In the genomic region with DNA sequence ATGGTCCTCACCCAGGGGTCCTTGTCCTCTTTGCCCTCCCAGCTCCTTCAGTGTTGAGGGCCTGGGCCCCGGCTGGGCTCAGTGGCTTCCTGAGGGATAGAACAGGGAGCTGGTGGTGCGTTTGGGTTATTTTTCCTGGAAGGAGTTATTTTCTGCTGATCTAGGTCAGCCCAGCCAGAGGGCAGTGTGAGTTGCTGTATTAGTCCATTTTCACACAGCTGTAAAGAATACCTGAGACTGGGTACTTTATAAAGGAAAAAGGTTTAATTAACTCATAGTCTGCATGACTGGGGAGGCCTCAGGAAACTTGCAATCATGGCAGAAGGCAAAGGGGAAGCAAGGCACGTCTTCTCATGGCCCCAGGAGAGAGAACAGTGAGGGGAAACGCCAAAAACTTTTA, we compare ENCODE assay signal across 16 cellular contexts.
"Had no signal": no experiment of that assay in that cellular context is flagged by ENCODE, and none has a peak within 500 bp of the region (broad histone marks: within the 10 kb centered on the region; RNA-seq: fewer than 3 reads in every experiment).

No MANE protein-coding gene starts in this region.

- H3K4me1 ChIP-seq: breast epithelium, esophagus squamous epithelium, sigmoid colon, tibial nerve, uterus had no signal

- H3K27ac Mint-ChIP-seq: nephron progenitor cell; stimulated activated memory B cell treated with anti-CD40 and anti-IgM and Interleukin-4, amounts not matched to agents 10 μg/mL and 1 μg/mL and 100 μg/mL, for 72 hours; T-cell had no signal

- H3K4me3 Mint-ChIP-seq: nephron progenitor cell; stimulated activated memory B cell treated with anti-CD40 and anti-IgM and Interleukin-4, amounts not matched to agents 10 μg/mL and 1 μg/mL and 100 μg/mL, for 72 hours; T-cell had no signal

- ATAC-seq: stimulated activated memory B cell treated with anti-CD40 and anti-IgM and Interleukin-4, amounts not matched to agents 10 μg/mL and 1 μg/mL and 100 μg/mL, for 72 hours; T-cell had no signal

- H3K36me3 ChIP-seq: breast epithelium, esophagus squamous epithelium, sigmoid colon, tibial nerve, uterus had no signal

- H3K4me3 ChIP-seq: breast epithelium, dorsolateral prefrontal cortex, esophagus squamous epithelium, sigmoid colon, tibial nerve, uterus had no signal

- H3K9me3 ChIP-seq: breast epithelium, esophagus squamous epithelium, sigmoid colon, tibial nerve, uterus had no signal

- H3K27me3 ChIP-seq: breast epithelium, uterus had no signal

- H3K9me3 Mint-ChIP-seq: nephron progenitor cell; stimulated activated memory B cell treated with anti-CD40 and anti-IgM and Interleukin-4, amounts not matched to agents 10 μg/mL and 1 μg/mL and 100 μg/mL, for 72 hours; T-cell had no signal

- DNase-seq: activated CD4-positive, alpha-beta T cell treated with anti-CD3 and anti-CD28 coated beads, Interleukin-2, amount 50 U/mL, for 4 hours; activated CD4-positive, CD25-positive, alpha-beta regulatory T cell treated with anti-CD3 and anti-CD28 coated beads, Interleukin-2, amount 50 U/mL, for 72 hours; activated naive CD4-positive, alpha-beta T cell; activated T-cell treated with anti-CD3 and anti-CD28 coated beads for 4 hours; anterior cingulate cortex; dorsolateral prefrontal cortex; esophagus squamous epithelium; glutamatergic neuron; nephron progenitor cell; sigmoid colon; T-cell; T-helper 9 cell; uterus had no signal

- H3K36me3 Mint-ChIP-seq: stimulated activated memory B cell treated with anti-CD40 and anti-IgM and Interleukin-4, amounts not matched to agents 10 μg/mL and 1 μg/mL and 100 μg/mL, for 72 hours; T-cell had no signal

- H3K4me1 Mint-ChIP-seq: stimulated activated memory B cell treated with anti-CD40 and anti-IgM and Interleukin-4, amounts not matched to agents 10 μg/mL and 1 μg/mL and 100 μg/mL, for 72 hours; T-cell had no signal
